ENCODE assay signal across 17 cellular contexts in the genomic region with DNA sequence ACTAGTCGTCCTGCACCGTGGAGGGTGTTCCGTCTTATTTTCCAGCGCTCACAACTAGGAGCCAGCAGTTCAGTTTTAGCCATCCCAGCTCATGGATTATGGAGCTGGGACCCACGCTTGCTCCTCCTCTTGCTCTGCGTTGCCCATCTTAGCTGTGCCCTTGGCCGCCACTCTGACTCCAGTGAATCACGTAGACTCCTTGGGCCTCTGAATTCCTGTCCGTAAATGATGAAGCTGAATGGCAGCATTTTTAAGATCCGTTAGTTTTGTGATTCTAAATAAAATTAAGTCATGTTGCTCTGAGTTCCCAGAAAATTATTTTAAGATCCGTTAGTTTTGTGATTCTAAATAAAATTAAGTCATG. TPM values are rescaled to one million over a fixed set of nuclear protein-coding genes. Genes with fewer than 3 reads are reported as not detected.
DNase-seq lines count a peak whose midpoint lies in the region; ATAC-seq and TF ChIP-seq lines count a peak whose summit lies in the region.
"Had no signal": no experiment of that assay in that cellular context is flagged by ENCODE, and none has a peak within 500 bp of the region (broad histone marks: within the 10 kb centered on the region; RNA-seq: fewer than 3 reads in every experiment).

No MANE protein-coding gene starts in this region.

- H4K8ac ChIP-seq in neuronal stem cell (ENCODE audit: low read depth, low read length), result no peak overlapping the region

- H3K27ac ChIP-seq in body of pancreas, result peak overlapping the region in 3 of 4 donors; percentile 35 to 69 (median 64)
- H3K27ac ChIP-seq in neuronal stem cell (replicated peaks; ENCODE audit: low read length), result no peak overlapping the region
- peak overlapping the region; percentile 21 to 68 for H3K27ac ChIP-seq in testis
- H3K27ac ChIP-seq: KMS-11 had no signal

- peak overlapping the region; percentile 55 for H3K18ac ChIP-seq in neuronal stem cell (ENCODE audit: low read length)

- H3K4me1 ChIP-seq in body of pancreas, result peaks cover 49% of the 10 kb centered on the region
- peaks cover 0 to 12% of the 10 kb centered on the region in 2 donors for H3K4me1 ChIP-seq in neuronal stem cell (ENCODE audit: control insufficient read depth in 2 of 2, insufficient read depth in 1 of 2, low read depth in 1 of 2, low read length in 2 of 2)
- peaks cover 31% of the 10 kb centered on the region for H3K4me1 ChIP-seq in testis

- H2AFZ ChIP-seq in neuronal stem cell (ENCODE audit: low read length), result no peak overlapping the region

- H4K91ac ChIP-seq in neuronal stem cell (ENCODE audit: low read depth, low read length, poor library complexity), result no peak overlapping the region

- peak overlapping the region; percentile 26 for H3K23ac ChIP-seq in neuronal stem cell (ENCODE audit: low read depth, low read length, poor library complexity)

- H2BK12ac ChIP-seq in neuronal stem cell (ENCODE audit: low read length), result no peak overlapping the region

- H2BK5ac ChIP-seq in neuronal stem cell (ENCODE audit: low read length), result no peak overlapping the region

- H2BK120ac ChIP-seq in neuronal stem cell (ENCODE audit: low read depth, low read length), result no peak overlapping the region

- H3K27me3 ChIP-seq in body of pancreas, result no peaks in the 10 kb centered on the region
- peaks cover 0 to 3% (median 0%) of the 10 kb centered on the region in 3 experiments for H3K27me3 ChIP-seq in neuronal stem cell (ENCODE audit: control insufficient read depth in 3 of 3, insufficient read depth in 3 of 3, low read depth in 1 of 3, low read length in 3 of 3)
- no peaks in the 10 kb centered on the region for H3K27me3 ChIP-seq in testis

- WGBS in body of pancreas, 2 donors, result 92 to 93% methylated on average over 11 of the region's 11 CpGs
- WGBS in neuronal stem cell (ENCODE audit: extremely low coverage in 2 of 2, insufficient read length in 2 of 2, insufficient replicate concordance in 1 of 2), 2 donors, result no CpG with 5 or more reads among the region's 11 CpGs
- 68 to 71% methylated on average over 11 of the region's 11 CpGs for WGBS in testis, 2 donors

- H3K9me3 ChIP-seq in body of pancreas (no peaks in the 10 kb centered on the region), neuronal stem cell (replicated peaks in 1 of 2; ENCODE audit: control insufficient read depth in 2 of 2, insufficient read depth in 1 of 2, low read depth in 1 of 2, low read length in 2 of 2) (no peaks in the 10 kb centered on the region), testis (no peaks in the 10 kb centered on the region)

- intact Hi-C loops in body of pancreas (cut with DNase I), result no loop called here
- intact Hi-C loops in testis (cut with DNase I; ENCODE audit: low total_unique reads), result no loop called here

- TF ChIP-seq POLR2A in body of pancreas (IDR thresholded peaks at IDR 0.05) (no peak), testis (IDR thresholded peaks at IDR 0.05) (no peak)

- H3K79me1 ChIP-seq in neuronal stem cell (ENCODE audit: low read depth, low read length), result peaks cover 4% of the 10 kb centered on the region

- H3K36me3 ChIP-seq in body of pancreas (replicated peaks in 1 of 2; ENCODE audit: insufficient read depth in 1 of 2, low read depth in 2 of 2) (no peaks in the 10 kb centered on the region), neuronal stem cell (replicated peaks in 1 of 2; ENCODE audit: control insufficient read depth in 2 of 2, insufficient read depth in 2 of 2, low read length in 2 of 2) (peaks cover 4 to 64% of the 10 kb centered on the region in 2 donors), testis (ENCODE audit: low read depth, missing control alignments) (no peaks in the 10 kb centered on the region)

- H3K14ac ChIP-seq in neuronal stem cell (ENCODE audit: low read length), result no peak overlapping the region

- H3K4ac ChIP-seq in neuronal stem cell (ENCODE audit: low read length), result no peak overlapping the region

- H2BK15ac ChIP-seq in neuronal stem cell (ENCODE audit: low read length), result no peak overlapping the region

- peak; percentile 53 for DNase-seq in NCI-H446 treated with DMSO at 0.1 percent for 48 hours (lab: John Stamatoyannopoulos, UW)
- no peak for DNase-seq in body of pancreas
- no peak for DNase-seq in neuronal stem cell (ENCODE audit: low spot score)
- no peak for DNase-seq in testis
- DNase-seq in activated CD4-positive, CD25-positive, alpha-beta regulatory T cell treated with anti-CD3 and anti-CD28 coated beads, Interleukin-2, amount 50 U/mL, for 72 hours, result no peak
- DNase-seq in HCEC 1CT, result no peak
- DNase-seq in NCI-H345 (lab: John Stamatoyannopoulos, UW), result no peak
- DNase-seq: activated CD4-positive, alpha-beta T cell treated with anti-CD3 and anti-CD28 coated beads for 4 hours; activated CD8-positive, alpha-beta memory T cell treated with anti-CD3 and anti-CD28 coated beads, Interleukin-2, amount 50 U/mL, for 4 hours; activated gamma-delta T cell treated with Interleukin-2 at 50 U/mL for 16 hours; EL; NK-92 treated with Interleukin-12 subunit alpha and Interleukin-12 subunit beta, amount 100 ng/mL, for 24 hours; occipital lobe; stimulated activated CD4-positive, alpha-beta T cell treated with anti-CD3 and anti-CD28 coated beads, Interleukin-2, amount 100 ng/mL, for 24 hours; stimulated activated naive CD8-positive, alpha-beta T cell treated with anti-CD3 and anti-CD28 coated beads, Interleukin-15, amount 100 ng/mL, for 72 hours had no signal

- TF ChIP-seq CTCF in body of pancreas (IDR thresholded peaks at IDR 0.05) (no peak), testis (IDR thresholded peaks at IDR 0.05) (no peak)

- no peak overlapping the region for H3K4me3 ChIP-seq in body of pancreas
- no peak overlapping the region for H3K4me3 ChIP-seq in neuronal stem cell (ENCODE audit: low read length in 2 of 2)
- H3K4me3 ChIP-seq in testis, result no peak overlapping the region
- H3K4me3 ChIP-seq: lung had no signal

- H2AK5ac ChIP-seq in neuronal stem cell (ENCODE audit: low read depth, low read length), result no peak overlapping the region

- H3K4me2 ChIP-seq in neuronal stem cell (ENCODE audit: insufficient read depth, low read length, poor library complexity, severe bottlenecking), result no peak overlapping the region
- H3K4me2 ChIP-seq: KMS-11 had no signal

- H3K9ac ChIP-seq in neuronal stem cell (ENCODE audit: low read depth, low read length, poor library complexity), result no peak overlapping the region
- H3K9ac ChIP-seq: KMS-11 had no signal

- no peak for ATAC-seq in body of pancreas
- ATAC-seq: stimulated activated naive CD8-positive, alpha-beta T cell treated with anti-CD3 and anti-CD28 coated beads, Interleukin-15, amount 100 ng/mL, for 72 hours had no signal

RNA-seq across cellular contexts. Expression of gene BCR, which starts 23.8 kb away (rescaled TPM):
- total RNA-seq in body of pancreas (10 to 100 TPM; 28.3 to 71.2 TPM), testis (100 to 1,000 TPM; 105 to 108 TPM)
- polyA plus RNA-seq in neuronal stem cell (2013, experiment 1 of 2), result 20.8 TPM
- 19.8 TPM for polyA plus RNA-seq in neuronal stem cell (2013, experiment 2 of 2)
- polyA plus RNA-seq in testis (ENCODE audit: insufficient read depth, low read depth, low replicate concordance), result 52.5 TPM

RNA-seq across cellular contexts. Expression of gene RAB36, which starts 58.8 kb away (rescaled TPM):
- total RNA-seq in body of pancreas, result 1 to 10 TPM; 1.3 to 3.1 TPM
- polyA plus RNA-seq in neuronal stem cell (2013, experiment 1 of 2), result 4.5 TPM
- 4.5 TPM for polyA plus RNA-seq in neuronal stem cell (2013, experiment 2 of 2)
- total RNA-seq in testis, result 1 to 10 TPM; 7.4 to 7.5 TPM
- 11.1 TPM for polyA plus RNA-seq in testis (ENCODE audit: insufficient read depth, low read depth, low replicate concordance)
